In the genomic region with DNA sequence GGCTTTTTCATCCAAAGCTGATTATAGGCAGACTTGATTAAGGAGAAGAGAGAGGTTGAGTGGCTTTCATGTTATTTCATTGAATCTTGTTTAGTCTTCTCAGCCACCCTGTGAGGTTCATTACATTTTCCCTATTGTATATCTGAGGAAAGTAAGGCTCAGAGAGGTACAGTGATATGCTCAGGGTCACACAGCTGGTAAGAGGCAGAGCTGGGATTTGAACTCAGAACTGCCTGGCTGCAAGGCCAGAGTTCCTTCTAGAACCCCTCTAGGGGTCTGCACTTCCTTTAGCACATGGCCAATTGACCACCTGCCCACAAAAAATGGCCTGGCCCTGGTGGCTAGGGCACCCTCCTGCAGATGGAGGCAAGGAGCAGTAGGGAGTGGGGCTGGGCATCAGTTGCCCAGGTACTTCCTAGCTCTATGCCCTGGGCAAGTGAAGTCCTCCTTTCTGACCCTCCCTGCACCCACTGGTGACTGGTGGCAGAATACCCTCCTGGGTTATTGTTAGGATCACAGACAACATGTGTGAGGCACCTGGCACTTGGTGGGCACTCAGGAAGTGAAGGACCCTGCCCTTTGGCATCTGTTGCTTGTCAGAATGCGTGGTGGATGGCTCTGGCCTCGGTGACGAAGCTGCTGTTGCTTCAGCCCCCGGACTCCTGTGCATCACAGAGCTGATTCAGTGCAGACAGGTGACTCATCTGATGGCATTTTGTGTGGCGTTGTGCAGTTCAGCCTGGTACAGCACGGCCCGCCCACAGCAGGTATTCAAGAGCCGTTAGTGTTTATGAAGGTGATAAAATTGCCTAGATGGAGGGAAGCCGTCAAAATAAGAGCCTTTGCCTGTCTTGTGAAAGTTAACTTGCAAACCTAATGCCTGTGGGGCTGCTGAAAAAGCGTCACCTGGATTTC, we compare ENCODE assay signal across 8 cellular contexts.
DNase-seq lines count a peak whose midpoint lies in the region; ATAC-seq and TF ChIP-seq lines count a peak whose summit lies in the region.

No MANE protein-coding gene starts in this region.

- H3K4me3 ChIP-seq in Peyer's patch (no peak overlapping the region), colonic mucosa (no peak overlapping the region), psoas muscle (no peak overlapping the region)

- DNase-seq in GM03348 (ENCODE audit: low spot score), result peak; percentile 79
- DNase-seq in Peyer's patch, result peak; percentile 20 to 89 (median 85)
- DNase-seq in colonic mucosa, result peak; percentile 89
- DNase-seq in psoas muscle, result peak in 1 of 2 donors; percentile 32
- no peak for DNase-seq in foreskin melanocyte

- no peak for TF ChIP-seq CTCF in Peyer's patch (IDR thresholded peaks at IDR 0.05)
- TF ChIP-seq CTCF in colonic mucosa (IDR thresholded peaks at IDR 0.05), result no peak
- no peak for TF ChIP-seq CTCF in psoas muscle (IDR thresholded peaks at IDR 0.05)

- intact Hi-C loops in colonic mucosa (cut with DNase I), result no loop called here
- intact Hi-C loops in psoas muscle (cut with DNase I), result loop anchor here (5.0 to 10.0 kb wide), 2 partner anchors 208 to 466 kb away; a partner anchor contains a TSS

- H3K4me1 ChIP-seq in Peyer's patch (peaks cover 0 to 34% (median 0%) of the 10 kb centered on the region in 4 donors), colonic mucosa (peaks cover 18% of the 10 kb centered on the region), psoas muscle (peaks cover 16% of the 10 kb centered on the region)

- H3K9me3 ChIP-seq in Peyer's patch (no peaks in the 10 kb centered on the region), colonic mucosa (no peaks in the 10 kb centered on the region), psoas muscle (no peaks in the 10 kb centered on the region)

- H3K36me3 ChIP-seq in Peyer's patch, result no peaks in the 10 kb centered on the region
- H3K36me3 ChIP-seq in colonic mucosa, result no peaks in the 10 kb centered on the region
- no peaks in the 10 kb centered on the region for H3K36me3 ChIP-seq in psoas muscle (ENCODE audit: insufficient read depth in 1 of 2, low read depth in 1 of 2)

- ATAC-seq in psoas muscle (peak in 3 of 4 donors; percentile 37 to 68 (median 64)), GM18873 (IDR thresholded peaks at IDR 0.05; ENCODE audit: low FRiP score, unreplicated experiment) (no peak), GM18909 (IDR thresholded peaks at IDR 0.05; ENCODE audit: poor library complexity, unreplicated experiment) (no peak), HG03159 (IDR thresholded peaks at IDR 0.05; ENCODE audit: unreplicated experiment) (no peak)

- peak overlapping the region in 3 of 4 donors; percentile 45 to 69 (median 46) for H3K27ac ChIP-seq in Peyer's patch
- H3K27ac ChIP-seq in colonic mucosa, result peak overlapping the region; percentile 81
- no peak overlapping the region for H3K27ac ChIP-seq in psoas muscle

- no peaks in the 10 kb centered on the region for H3K27me3 ChIP-seq in Peyer's patch
- no peaks in the 10 kb centered on the region for H3K27me3 ChIP-seq in colonic mucosa
- H3K27me3 ChIP-seq in psoas muscle (ENCODE audit: insufficient read depth in 3 of 3, low read length in 2 of 3), result no peaks in the 10 kb centered on the region

- WGBS in psoas muscle, 3 donors, result 81 to 82% (median 82%) methylated on average over 10 of the region's 10 CpGs

- peak overlapping the region in 1 of 2 donors; percentile 82 for H3K9ac ChIP-seq in colonic mucosa (ENCODE audit: low read depth in 2 of 2, low read length in 2 of 2)

- peak in 1 of 2 donors; percentile 14 for TF ChIP-seq POLR2A in Peyer's patch (IDR thresholded peaks at IDR 0.05)

Comparison
In these comparisons a context has a peak if more than half of its experiments do, and no peak if none do; other contexts are left out.
1. ATAC-seq: peak in psoas muscle (3 of 4); none in GM18873 (single experiment), GM18909 (single experiment) and HG03159 (single experiment).